21 cellular contexts compared by ENCODE assay signal in genomic region chr11:91011503-91011902, GRCh38.
DNase-seq lines count a peak whose midpoint lies in the region; FAIRE-seq lines count a peak whose summit lies in the region.
"Had no signal": no experiment of that assay in that cellular context is flagged by ENCODE, and none has a peak within 500 bp of the region (broad histone marks: within the 10 kb centered on the region; RNA-seq: fewer than 3 reads in every experiment).

No MANE protein-coding gene starts in this region.

- H3K9me3 Mint-ChIP-seq in activated CD4-positive, alpha-beta memory T cell treated with anti-CD3 and anti-CD28 coated beads, Interleukin-2, amount 10 ng/mL, durations not matched to agents 7 days and 5 days = peaks cover 9% of the 10 kb centered on the region

- H3K27me3 ChIP-seq in small intestine (ENCODE audit: control insufficient read depth in 2 of 2, insufficient read depth in 2 of 2, low read length in 2 of 2) = no peaks in the 10 kb centered on the region
- no peaks in the 10 kb centered on the region for H3K27me3 ChIP-seq in MG63
- H3K27me3 ChIP-seq: BLaER1 had no signal

- CTCF ChIA-PET in activated CD4-positive, alpha-beta memory T cell treated with anti-CD3 and anti-CD28 coated beads, Interleukin-2, amount 10 ng/mL, durations not matched to agents 7 days and 5 days (lab: Charles Lee) = no interaction called here

- no peaks in the 10 kb centered on the region for H3K27me3 Mint-ChIP-seq in activated CD4-positive, alpha-beta memory T cell treated with anti-CD3 and anti-CD28 coated beads, Interleukin-2, amount 10 ng/mL, durations not matched to agents 7 days and 5 days
- H3K27me3 Mint-ChIP-seq: B cell; CD4-positive, CD25-positive, alpha-beta regulatory T cell had no signal

- POLR2A ChIA-PET in activated CD4-positive, alpha-beta memory T cell treated with anti-CD3 and anti-CD28 coated beads, Interleukin-2, amount 10 ng/mL, durations not matched to agents 7 days and 5 days (lab: Charles Lee) = no interaction called here

- H3K4me3 ChIP-seq in small intestine (ENCODE audit: low read depth in 1 of 2, low read length in 2 of 2) = no peak overlapping the region
- H3K4me3 ChIP-seq in MG63 = no peak overlapping the region
- H3K4me3 ChIP-seq: BLaER1, HAP-1 had no signal

- WGBS in small intestine, 3 donors = 68 to 86% (median 74%) methylated on average over 2 of the region's 2 CpGs

- no peaks in the 10 kb centered on the region for H3K4me1 ChIP-seq in small intestine (ENCODE audit: control insufficient read depth in 2 of 2, insufficient read depth in 1 of 2, low read depth in 1 of 2, low read length in 1 of 2)
- H3K4me1 ChIP-seq: BLaER1, Caco-2, HAP-1 had no signal

- no peak overlapping the region for H3K4me3 Mint-ChIP-seq in activated CD4-positive, alpha-beta memory T cell treated with anti-CD3 and anti-CD28 coated beads, Interleukin-2, amount 10 ng/mL, durations not matched to agents 7 days and 5 days
- H3K4me3 Mint-ChIP-seq: B cell; CD4-positive, CD25-positive, alpha-beta regulatory T cell; CD8-positive, alpha-beta T cell; HFFc6 had no signal

- FAIRE-seq in TTC549 (lab: Jason Lieb, UNC) (peak; percentile 67), frontal cortex (lab: Jason Lieb, UNC) (peak; percentile 91), small intestine (lab: Jason Lieb, UNC) (peak; percentile 49)
- FAIRE-seq: GM12891, GM18507, H54 had no signal

- no peak overlapping the region for H3K27ac Mint-ChIP-seq in activated CD4-positive, alpha-beta memory T cell treated with anti-CD3 and anti-CD28 coated beads, Interleukin-2, amount 10 ng/mL, durations not matched to agents 7 days and 5 days
- H3K27ac Mint-ChIP-seq: B cell; CD4-positive, CD25-positive, alpha-beta regulatory T cell; CD8-positive, alpha-beta T cell; HFFc6 had no signal

- no peak overlapping the region for H3K27ac ChIP-seq in small intestine (ENCODE audit: low read depth in 1 of 2, low read length in 1 of 2)
- H3K27ac ChIP-seq: BLaER1, C4-2B had no signal

- H3K4me1 Mint-ChIP-seq in activated CD4-positive, alpha-beta memory T cell treated with anti-CD3 and anti-CD28 coated beads, Interleukin-2, amount 10 ng/mL, durations not matched to agents 7 days and 5 days = no peaks in the 10 kb centered on the region
- H3K4me1 Mint-ChIP-seq: B cell; CD4-positive, CD25-positive, alpha-beta regulatory T cell had no signal

- no peaks in the 10 kb centered on the region for H3K36me3 Mint-ChIP-seq in activated CD4-positive, alpha-beta memory T cell treated with anti-CD3 and anti-CD28 coated beads, Interleukin-2, amount 10 ng/mL, durations not matched to agents 7 days and 5 days (ENCODE audit: low read depth)
- H3K36me3 Mint-ChIP-seq: CD4-positive, CD25-positive, alpha-beta regulatory T cell; CD8-positive, alpha-beta T cell had no signal

- H3K9me3 ChIP-seq in small intestine (ENCODE audit: control insufficient read depth, low read depth) = no peaks in the 10 kb centered on the region
- H3K9me3 ChIP-seq in MG63 = no peaks in the 10 kb centered on the region
- H3K9me3 ChIP-seq: BLaER1, Caco-2, HAP-1 had no signal

- DNase-seq in frontal cortex (ENCODE audit: low spot score in 2 of 2) (no peak), small intestine (no peak), MG63 (no peak), DMS79 treated with DMSO at 0.1 percent for 48 hours (lab: John Stamatoyannopoulos, UW) (no peak)
- DNase-seq in activated CD4-positive, alpha-beta memory T cell treated with anti-CD3 and anti-CD28 coated beads, Interleukin-2, amount 10 ng/mL, durations not matched to agents 7 days and 5 days = no peak
- DNase-seq: Caco-2; CD4-positive, CD25-positive, alpha-beta regulatory T cell; CD8-positive, alpha-beta T cell; DMS153; EL; GF-D8; GOT3; HFFc6 had no signal

- no peaks in the 10 kb centered on the region for H3K36me3 ChIP-seq in small intestine (ENCODE audit: control insufficient read depth in 2 of 2, insufficient read depth in 2 of 2, low read length in 2 of 2)
- H3K36me3 ChIP-seq in MG63 = no peaks in the 10 kb centered on the region
- H3K36me3 ChIP-seq: BLaER1, HAP-1 had no signal
